37 cellular contexts compared by ENCODE assay signal in the genomic region with DNA sequence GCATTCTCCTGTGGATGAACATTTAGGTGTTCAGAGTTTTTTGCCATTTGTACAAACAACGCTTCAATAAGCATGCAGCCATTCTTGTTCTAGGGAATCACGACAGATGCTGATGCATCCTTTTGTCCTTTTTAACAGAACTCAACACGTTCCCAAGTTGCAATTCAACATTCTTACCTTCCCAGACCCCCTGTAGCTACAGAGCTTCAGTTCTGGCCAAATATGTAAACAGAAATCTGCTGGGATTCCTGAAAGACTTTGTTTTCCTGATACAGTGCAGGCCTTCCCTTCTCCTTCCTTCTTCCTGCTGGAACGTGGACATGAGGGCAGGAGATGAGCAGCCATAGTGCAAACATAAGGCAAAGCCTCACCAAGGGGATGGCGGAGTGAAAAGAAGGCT. TPM values are rescaled to one million over a fixed set of nuclear protein-coding genes. Genes with fewer than 3 reads are reported as not detected.
"Had no signal": no experiment of that assay in that cellular context is flagged by ENCODE, and none has a peak within 500 bp of the region (broad histone marks: within the 10 kb centered on the region; RNA-seq: fewer than 3 reads in every experiment).

No MANE protein-coding gene starts in this region.

- H2AFZ ChIP-seq: hepatocyte had no signal

- H3K27me3 ChIP-seq: cardiac muscle cell, colonic mucosa, esophagus squamous epithelium, gastroesophageal sphincter, heart right ventricle, hepatocyte had no signal

- H3K4me3 Mint-ChIP-seq: activated CD4-positive, alpha-beta memory T cell treated with anti-CD3 and anti-CD28 coated beads for 36 hours; activated CD4-positive, alpha-beta T cell treated with anti-CD3 and anti-CD28 coated beads for 36 hours; activated CD4-positive, alpha-beta T cell treated with anti-CD3 and anti-CD28 coated beads, Interleukin-2, amount 10 ng/mL, durations not matched to agents 24 days and 14 days; activated CD8-positive, alpha-beta memory T cell treated with anti-CD3 and anti-CD28 coated beads, Interleukin-2, amount 10 ng/mL, durations not matched to agents 7 days and 5 days; activated CD8-positive, alpha-beta T cell treated with anti-CD3 and anti-CD28 coated beads, Interleukin-2, amount 10 ng/mL, durations not matched to agents 7 days and 5 days; activated naive CD4-positive, alpha-beta T cell treated with anti-CD3 and anti-CD28 coated beads, Interleukin-2, amount 10 ng/mL, durations not matched to agents 7 days and 5 days; activated naive CD8-positive, alpha-beta T cell treated with anti-CD3 and anti-CD28 coated beads, Interleukin-2, amount 10 ng/mL, durations not matched to agents 7 days and 5 days; activated T-helper 1 cell treated with anti-CD3 and anti-CD28 coated beads, Interleukin-12 subunit alpha, Interleukin-12 subunit beta, Interleukin-2, Interleukin-4 antibody, amounts not matched to agents 30 ng/mL and 10 ng/mL and 1 ng/mL, durations not matched to agents 14 hours and 24 hours and 36 hours; T-helper 17 cell; T-helper 2 cell treated with Interferon-gamma antibody and Interleukin-4, amounts not matched to agents 5 μg/mL and 100 μg/mL, for 36 hours had no signal

- ATAC-seq: activated CD4-positive, alpha-beta T cell treated with anti-CD3 and anti-CD28 coated beads for 36 hours; activated CD8-positive, alpha-beta memory T cell treated with anti-CD3 and anti-CD28 coated beads, Interleukin-2, amount 10 ng/mL, durations not matched to agents 7 days and 5 days; activated CD8-positive, alpha-beta T cell treated with anti-CD3 and anti-CD28 coated beads, Interleukin-2, amount 10 ng/mL, durations not matched to agents 7 days and 5 days; activated naive CD4-positive, alpha-beta T cell treated with anti-CD3 and anti-CD28 coated beads, Interleukin-2, amount 50 U/mL, for 72 hours; gastroesophageal sphincter; heart right ventricle; T-helper 17 cell had no signal

- H3K4me1 ChIP-seq: colonic mucosa had no signal

- DNase-seq: activated CD4-positive, alpha-beta memory T cell treated with anti-CD3 and anti-CD28 coated beads for 36 hours; activated CD4-positive, alpha-beta T cell treated with anti-CD3 and anti-CD28 coated beads for 36 hours; activated CD4-positive, alpha-beta T cell treated with anti-CD3 and anti-CD28 coated beads, Interleukin-2, amount 10 ng/mL, durations not matched to agents 24 days and 14 days; activated CD4-positive, CD25-positive, alpha-beta regulatory T cell; activated CD4-positive, CD25-positive, alpha-beta regulatory T cell treated with anti-CD3 and anti-CD28 coated beads, Interleukin-2, amount 50 U/mL, for 72 hours; activated CD8-positive, alpha-beta memory T cell treated with anti-CD3 and anti-CD28 coated beads, Interleukin-2, amount 10 ng/mL, durations not matched to agents 7 days and 5 days; activated CD8-positive, alpha-beta memory T cell treated with anti-CD3 and anti-CD28 coated beads, Interleukin-2, amount 50 U/mL, for 4 hours; activated CD8-positive, alpha-beta T cell treated with anti-CD3 and anti-CD28 coated beads, Interleukin-2, amount 10 ng/mL, durations not matched to agents 7 days and 5 days; activated effector memory CD4-positive, alpha-beta T cell treated with anti-CD3 and anti-CD28 coated beads, Interleukin-2, amount 50 U/mL, for 16 hours; activated naive CD4-positive, alpha-beta T cell treated with anti-CD3 and anti-CD28 coated beads, Interleukin-2, amount 10 ng/mL, durations not matched to agents 7 days and 5 days; activated naive CD8-positive, alpha-beta T cell treated with anti-CD3 and anti-CD28 coated beads, Interleukin-2, amount 10 ng/mL, durations not matched to agents 7 days and 5 days; activated T-cell treated with anti-CD3 and anti-CD28 coated beads, Interleukin-2, amount 50 U/mL, for 1 hour; activated T-cell treated with anti-CD3 and anti-CD28 coated beads, Interleukin-2, amount 50 U/mL, for 48 hours; central memory CD4-positive, alpha-beta T cell; cerebellar nuclear complex; colonic mucosa; effector CD8-positive, alpha-beta T cell; esophagus squamous epithelium; foreskin melanocyte; heart right ventricle; T-helper 17 cell; T1000; WERI-Rb-1 had no signal

- H3K9me3 ChIP-seq: colonic mucosa, esophagus squamous epithelium, gastroesophageal sphincter had no signal

- H3K9me3 Mint-ChIP-seq: activated CD4-positive, alpha-beta memory T cell treated with anti-CD3 and anti-CD28 coated beads for 36 hours; activated CD4-positive, alpha-beta T cell treated with anti-CD3 and anti-CD28 coated beads, Interleukin-2, amount 10 ng/mL, durations not matched to agents 24 days and 14 days; activated naive CD4-positive, alpha-beta T cell treated with anti-CD3 and anti-CD28 coated beads, Interleukin-2, amount 10 ng/mL, durations not matched to agents 7 days and 5 days; activated naive CD4-positive, alpha-beta T cell treated with anti-CD3 and anti-CD28 coated beads, Interleukin-2, amount 50 U/mL, for 72 hours; activated naive CD8-positive, alpha-beta T cell treated with anti-CD3 and anti-CD28 coated beads, Interleukin-2, amount 10 ng/mL, durations not matched to agents 7 days and 5 days; activated T-helper 1 cell treated with anti-CD3 and anti-CD28 coated beads, Interleukin-12 subunit alpha, Interleukin-12 subunit beta, Interleukin-2, Interleukin-4 antibody, amounts not matched to agents 30 ng/mL and 10 ng/mL and 1 ng/mL, durations not matched to agents 14 hours and 24 hours and 36 hours; activated T-helper 2 cell treated with anti-CD3 and anti-CD28 coated beads, Interferon-gamma antibody, Interleukin-2, Interleukin-4, amounts not matched to agents 10 μg/mL and 5 μg/mL and 100 μg/mL, durations not matched to agents 14 hours and 24 hours and 36 hours; T-helper 2 cell treated with Interferon-gamma antibody and Interleukin-4, amounts not matched to agents 5 μg/mL and 100 μg/mL, for 36 hours had no signal

- H3K36me3 ChIP-seq: cardiac muscle cell, colonic mucosa, esophagus squamous epithelium, gastroesophageal sphincter, heart right ventricle, WERI-Rb-1 had no signal

- H3K27ac ChIP-seq: cardiac muscle cell, colonic mucosa, epithelial cell of prostate, esophagus squamous epithelium, gastroesophageal sphincter, heart right ventricle, hepatocyte, WERI-Rb-1 had no signal

- H3K79me2 ChIP-seq: hepatocyte had no signal

- H3K4me3 ChIP-seq: cardiac muscle cell, colonic mucosa, esophagus squamous epithelium, gastroesophageal sphincter, heart right ventricle, hepatocyte had no signal

- FAIRE-seq: astrocyte, endometrium, endothelial cell of umbilical vein had no signal

- H3K27ac Mint-ChIP-seq: activated CD4-positive, alpha-beta memory T cell treated with anti-CD3 and anti-CD28 coated beads for 36 hours; activated CD4-positive, alpha-beta T cell treated with anti-CD3 and anti-CD28 coated beads for 36 hours; activated CD4-positive, alpha-beta T cell treated with anti-CD3 and anti-CD28 coated beads, Interleukin-2, amount 10 ng/mL, durations not matched to agents 24 days and 14 days; activated CD8-positive, alpha-beta memory T cell treated with anti-CD3 and anti-CD28 coated beads, Interleukin-2, amount 10 ng/mL, durations not matched to agents 7 days and 5 days; activated CD8-positive, alpha-beta T cell treated with anti-CD3 and anti-CD28 coated beads, Interleukin-2, amount 10 ng/mL, durations not matched to agents 7 days and 5 days; activated naive CD4-positive, alpha-beta T cell treated with anti-CD3 and anti-CD28 coated beads, Interleukin-2, amount 10 ng/mL, durations not matched to agents 7 days and 5 days; activated naive CD4-positive, alpha-beta T cell treated with anti-CD3 and anti-CD28 coated beads, Interleukin-2, amount 50 U/mL, for 72 hours; activated naive CD8-positive, alpha-beta T cell treated with anti-CD3 and anti-CD28 coated beads, Interleukin-2, amount 10 ng/mL, durations not matched to agents 7 days and 5 days; activated T-helper 1 cell treated with anti-CD3 and anti-CD28 coated beads, Interleukin-12 subunit alpha, Interleukin-12 subunit beta, Interleukin-2, Interleukin-4 antibody, amounts not matched to agents 30 ng/mL and 10 ng/mL and 1 ng/mL, durations not matched to agents 14 hours and 24 hours and 36 hours; activated T-helper 2 cell treated with anti-CD3 and anti-CD28 coated beads, Interferon-gamma antibody, Interleukin-2, Interleukin-4, amounts not matched to agents 10 μg/mL and 5 μg/mL and 100 μg/mL, durations not matched to agents 14 hours and 24 hours and 36 hours; T-helper 17 cell; T-helper 2 cell treated with Interferon-gamma antibody and Interleukin-4, amounts not matched to agents 5 μg/mL and 100 μg/mL, for 36 hours had no signal

- H3K4me2 ChIP-seq: hepatocyte had no signal

- H3K36me3 Mint-ChIP-seq: activated CD4-positive, alpha-beta memory T cell treated with anti-CD3 and anti-CD28 coated beads for 36 hours; activated CD8-positive, alpha-beta memory T cell treated with anti-CD3 and anti-CD28 coated beads, Interleukin-2, amount 10 ng/mL, durations not matched to agents 7 days and 5 days; activated naive CD4-positive, alpha-beta T cell treated with anti-CD3 and anti-CD28 coated beads, Interleukin-2, amount 10 ng/mL, durations not matched to agents 7 days and 5 days; activated naive CD4-positive, alpha-beta T cell treated with anti-CD3 and anti-CD28 coated beads, Interleukin-2, amount 50 U/mL, for 72 hours; activated naive CD8-positive, alpha-beta T cell treated with anti-CD3 and anti-CD28 coated beads, Interleukin-2, amount 10 ng/mL, durations not matched to agents 7 days and 5 days had no signal

- H3K4me1 Mint-ChIP-seq: activated CD4-positive, alpha-beta T cell treated with anti-CD3 and anti-CD28 coated beads for 36 hours; activated CD4-positive, alpha-beta T cell treated with anti-CD3 and anti-CD28 coated beads, Interleukin-2, amount 10 ng/mL, durations not matched to agents 24 days and 14 days; activated CD8-positive, alpha-beta memory T cell treated with anti-CD3 and anti-CD28 coated beads, Interleukin-2, amount 10 ng/mL, durations not matched to agents 7 days and 5 days; activated naive CD4-positive, alpha-beta T cell treated with anti-CD3 and anti-CD28 coated beads, Interleukin-2, amount 10 ng/mL, durations not matched to agents 7 days and 5 days had no signal

RNA-seq across cellular contexts. Expression of a gene that starts 59.1 kb away (rescaled TPM):
- total RNA-seq: activated CD4-positive, alpha-beta memory T cell treated with anti-CD3 and anti-CD28 coated beads for 36 hours; activated CD4-positive, alpha-beta T cell treated with anti-CD3 and anti-CD28 coated beads for 36 hours; activated CD4-positive, alpha-beta T cell treated with anti-CD3 and anti-CD28 coated beads, Interleukin-2, amount 10 ng/mL, durations not matched to agents 24 days and 14 days; activated CD8-positive, alpha-beta memory T cell treated with anti-CD3 and anti-CD28 coated beads for 36 hours; activated CD8-positive, alpha-beta memory T cell treated with anti-CD3 and anti-CD28 coated beads, Interleukin-2, amount 10 ng/mL, durations not matched to agents 7 days and 5 days; activated CD8-positive, alpha-beta T cell treated with anti-CD3 and anti-CD28 coated beads, Interleukin-2, amount 10 ng/mL, durations not matched to agents 7 days and 5 days; activated naive CD4-positive, alpha-beta T cell treated with anti-CD3 and anti-CD28 coated beads, Interleukin-2, amount 50 U/mL, for 72 hours; activated naive CD8-positive, alpha-beta T cell treated with anti-CD3 and anti-CD28 coated beads, Interleukin-2, amount 10 ng/mL, durations not matched to agents 7 days and 5 days; activated T-helper 1 cell treated with anti-CD3 and anti-CD28 coated beads, Interleukin-12 subunit alpha, Interleukin-12 subunit beta, Interleukin-2, Interleukin-4 antibody, amounts not matched to agents 30 ng/mL and 10 ng/mL and 1 ng/mL, durations not matched to agents 14 hours and 24 hours and 36 hours; activated T-helper 2 cell treated with anti-CD3 and anti-CD28 coated beads, Interferon-gamma antibody, Interleukin-2, Interleukin-4, amounts not matched to agents 10 μg/mL and 5 μg/mL and 100 μg/mL, durations not matched to agents 14 hours and 24 hours and 36 hours; astrocyte; cardiac muscle cell; endothelial cell of umbilical vein; fibroblast of lung; fibroblast of villous mesenchyme; gastroesophageal sphincter; heart right ventricle; T-helper 17 cell had no signal
- polyA plus RNA-seq: cardiac muscle cell, fibroblast of lung, heart right ventricle had no signal
